In the genomic region with DNA sequence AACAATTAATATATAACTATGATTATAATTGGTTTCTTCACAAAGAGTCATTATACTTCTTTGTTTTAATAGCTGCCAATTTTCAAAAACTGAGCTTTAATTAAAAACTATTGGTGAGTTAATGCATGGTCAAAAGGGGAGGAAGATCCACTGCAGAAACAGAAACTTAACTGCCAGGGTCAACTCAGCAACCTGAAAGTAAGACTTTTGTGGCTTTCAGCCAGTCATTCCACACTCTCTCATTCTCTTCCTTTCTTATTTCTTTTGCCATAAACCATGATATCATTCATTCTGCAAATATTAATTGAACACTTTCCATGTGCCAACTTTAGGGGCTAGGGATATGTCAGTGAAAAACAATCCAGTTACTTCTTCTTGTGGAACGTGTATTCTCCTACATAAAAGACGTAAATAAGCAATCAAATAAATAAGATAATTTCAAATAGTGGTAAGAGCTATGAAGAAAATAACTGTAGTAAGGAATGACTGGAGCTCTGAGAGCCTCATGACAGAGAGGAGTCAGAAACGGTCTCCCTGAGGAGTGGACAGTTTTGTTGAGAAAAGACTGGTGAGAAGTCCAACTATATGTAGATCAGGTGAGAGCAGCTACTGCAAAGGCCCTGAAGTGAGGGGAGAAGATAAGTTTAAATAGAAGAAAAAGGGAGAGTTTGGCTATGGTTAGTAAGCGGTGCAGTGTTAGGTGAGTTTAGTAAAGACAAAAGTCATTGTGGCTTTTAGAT, we compare ENCODE assay signal across 18 cellular contexts.
DNase-seq lines count a peak whose midpoint lies in the region; ATAC-seq and FAIRE-seq lines count a peak whose summit lies in the region.
"Had no signal": no experiment of that assay in that cellular context is flagged by ENCODE, and none has a peak within 500 bp of the region (broad histone marks: within the 10 kb centered on the region; RNA-seq: fewer than 3 reads in every experiment).

No MANE protein-coding gene starts in this region.

- FAIRE-seq in HTR-8/SVneo (lab: Jason Lieb, UNC), result no peak

- H3K27me3 Mint-ChIP-seq in activated CD4-positive, alpha-beta T cell treated with anti-CD3 and anti-CD28 coated beads, Interleukin-2, amount 10 ng/mL, durations not matched to agents 7 days and 5 days, result no peaks in the 10 kb centered on the region
- H3K27me3 Mint-ChIP-seq: activated CD4-positive, alpha-beta T cell treated with anti-CD3 and anti-CD28 coated beads for 36 hours; stimulated activated naive CD8-positive, alpha-beta T cell treated with anti-CD3 and anti-CD28 coated beads, Interleukin-15, Interleukin-2, amounts not matched to agents 100 ng/mL and 50 ng/mL, for 24 hours had no signal

- H3K27ac Mint-ChIP-seq in activated CD4-positive, alpha-beta T cell treated with anti-CD3 and anti-CD28 coated beads, Interleukin-2, amount 10 ng/mL, durations not matched to agents 7 days and 5 days, result no peak overlapping the region
- H3K27ac Mint-ChIP-seq: activated CD4-positive, alpha-beta T cell treated with anti-CD3 and anti-CD28 coated beads for 36 hours; stimulated activated naive CD8-positive, alpha-beta T cell treated with anti-CD3 and anti-CD28 coated beads, Interleukin-15, Interleukin-2, amounts not matched to agents 100 ng/mL and 50 ng/mL, for 24 hours had no signal

- ATAC-seq in GM18870 (IDR thresholded peaks at IDR 0.05; ENCODE audit: unreplicated experiment) (peak; percentile 99), GM21526 (IDR thresholded peaks at IDR 0.05; ENCODE audit: low FRiP score, unreplicated experiment) (peak; percentile 96), HG03039 (IDR thresholded peaks at IDR 0.05; ENCODE audit: unreplicated experiment) (peak; percentile 86), HG03571 (IDR thresholded peaks at IDR 0.05; ENCODE audit: unreplicated experiment) (peak; percentile 84), left lobe of liver (no peak)
- ATAC-seq: activated CD4-positive, alpha-beta T cell treated with anti-CD3 and anti-CD28 coated beads for 36 hours; body of pancreas; gastroesophageal sphincter; left cardiac atrium had no signal

- H3K4me1 Mint-ChIP-seq in activated CD4-positive, alpha-beta T cell treated with anti-CD3 and anti-CD28 coated beads, Interleukin-2, amount 10 ng/mL, durations not matched to agents 7 days and 5 days, result no peaks in the 10 kb centered on the region
- H3K4me1 Mint-ChIP-seq: activated CD4-positive, alpha-beta T cell treated with anti-CD3 and anti-CD28 coated beads for 36 hours had no signal

- no peak overlapping the region for H3K4me3 Mint-ChIP-seq in activated CD4-positive, alpha-beta T cell treated with anti-CD3 and anti-CD28 coated beads, Interleukin-2, amount 10 ng/mL, durations not matched to agents 7 days and 5 days
- H3K4me3 Mint-ChIP-seq: activated CD4-positive, alpha-beta T cell treated with anti-CD3 and anti-CD28 coated beads for 36 hours; stimulated activated naive CD8-positive, alpha-beta T cell treated with anti-CD3 and anti-CD28 coated beads, Interleukin-15, Interleukin-2, amounts not matched to agents 100 ng/mL and 50 ng/mL, for 24 hours had no signal

- DNase-seq in activated CD4-positive, alpha-beta T cell treated with anti-CD3 and anti-CD28 coated beads, Interleukin-2, amount 10 ng/mL, durations not matched to agents 7 days and 5 days, result no peak
- DNase-seq in HTR-8/SVneo (ENCODE audit: insufficient read length, low spot score) (no peak), hepatic stellate cell (ENCODE audit: low spot score) (no peak), left lobe of liver (ENCODE audit: low spot score) (no peak)
- DNase-seq: activated CD4-positive, alpha-beta T cell treated with anti-CD3 and anti-CD28 coated beads for 36 hours; body of pancreas; effector memory CD4-positive, alpha-beta T cell; EL; left cardiac atrium; NCI-H1417 treated with DMSO at 0.1 percent for 48 hours; SK-N-SH; stimulated activated CD4-positive, alpha-beta T cell treated with anti-CD3 and anti-CD28 coated beads, Interleukin-4, amount 100 ng/mL, for 4 hours had no signal

- CTCF ChIA-PET in activated CD4-positive, alpha-beta T cell treated with anti-CD3 and anti-CD28 coated beads, Interleukin-2, amount 10 ng/mL, durations not matched to agents 7 days and 5 days (lab: Charles Lee), result no interaction called here

- H3K36me3 Mint-ChIP-seq in activated CD4-positive, alpha-beta T cell treated with anti-CD3 and anti-CD28 coated beads, Interleukin-2, amount 10 ng/mL, durations not matched to agents 7 days and 5 days (ENCODE audit: low read depth), result no peaks in the 10 kb centered on the region

- POLR2A ChIA-PET in activated CD4-positive, alpha-beta T cell treated with anti-CD3 and anti-CD28 coated beads, Interleukin-2, amount 10 ng/mL, durations not matched to agents 7 days and 5 days (lab: Charles Lee), result no interaction called here

- no peaks in the 10 kb centered on the region for H3K9me3 Mint-ChIP-seq in activated CD4-positive, alpha-beta T cell treated with anti-CD3 and anti-CD28 coated beads, Interleukin-2, amount 10 ng/mL, durations not matched to agents 7 days and 5 days
- H3K9me3 Mint-ChIP-seq: stimulated activated naive CD8-positive, alpha-beta T cell treated with anti-CD3 and anti-CD28 coated beads, Interleukin-15, Interleukin-2, amounts not matched to agents 100 ng/mL and 50 ng/mL, for 24 hours had no signal
